ENCODE assay signal across 8 cellular contexts in the genomic region with DNA sequence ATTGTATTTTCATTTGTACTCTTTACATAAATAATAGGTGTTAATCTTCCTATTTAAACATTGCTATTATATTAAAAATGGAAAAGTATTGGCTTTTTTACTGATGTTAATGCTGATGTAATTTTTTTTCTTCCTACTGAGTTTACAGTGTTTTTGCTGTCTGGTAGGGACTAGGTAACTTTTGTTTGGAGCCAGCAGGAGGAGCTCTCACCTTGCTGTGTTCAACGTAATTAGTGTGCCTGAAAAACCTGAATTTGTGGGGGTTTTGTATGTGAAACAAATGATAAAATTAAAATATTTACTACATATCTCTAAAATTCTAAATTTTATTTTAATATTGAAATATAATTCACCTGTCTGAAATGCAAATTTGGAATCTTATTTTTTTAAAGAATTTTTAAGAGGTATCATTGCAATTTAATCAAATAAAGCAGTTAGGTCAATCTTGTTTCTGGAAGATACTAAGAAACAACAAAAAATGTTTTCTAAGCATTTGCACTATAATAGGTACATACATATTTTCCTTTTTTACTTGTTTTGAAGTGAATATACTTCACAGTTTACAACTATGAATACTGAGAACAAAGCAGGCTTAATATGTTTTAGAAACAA. TPM values are rescaled to one million over a fixed set of nuclear protein-coding genes. Genes with fewer than 3 reads are reported as not detected.
DNase-seq lines count a peak whose midpoint lies in the region; ATAC-seq, FAIRE-seq and TF ChIP-seq lines count a peak whose summit lies in the region.

No MANE protein-coding gene starts in this region.

- no peak overlapping the region for H3K23ac ChIP-seq in mesenchymal stem cell (ENCODE audit: low read length in 2 of 2)

- no peak overlapping the region for H3K4ac ChIP-seq in mesenchymal stem cell (ENCODE audit: low read depth in 1 of 2, low read length in 2 of 2)

- CTCF ChIA-PET in activated naive CD4-positive, alpha-beta T cell treated with anti-CD3 and anti-CD28 coated beads, Interleukin-2, amount 10 ng/mL, durations not matched to agents 7 days and 5 days (lab: Charles Lee) = interaction anchor here (1.2 to 2.5 kb wide), 2 partner anchors 794 to 856 kb away, joined by 4 read pairs; no protein-coding TSS in a partner anchor

- no peak overlapping the region for H3K27ac Mint-ChIP-seq in activated naive CD4-positive, alpha-beta T cell treated with anti-CD3 and anti-CD28 coated beads, Interleukin-2, amount 10 ng/mL, durations not matched to agents 7 days and 5 days

- H3K9ac ChIP-seq in mesenchymal stem cell (ENCODE audit: low read length) = no peak overlapping the region

- no peak overlapping the region for H4K91ac ChIP-seq in mesenchymal stem cell (ENCODE audit: low read length)

- no peak overlapping the region for H2AK5ac ChIP-seq in mesenchymal stem cell (ENCODE audit: low read length, severe bottlenecking)

- no peaks in the 10 kb centered on the region for H3K9me3 Mint-ChIP-seq in activated naive CD4-positive, alpha-beta T cell treated with anti-CD3 and anti-CD28 coated beads, Interleukin-2, amount 10 ng/mL, durations not matched to agents 7 days and 5 days

- H3K27ac ChIP-seq in brain microvascular endothelial cell = no peak overlapping the region
- no peak overlapping the region for H3K27ac ChIP-seq in mesenchymal stem cell (ENCODE audit: low read length, poor library complexity, severe bottlenecking)

- H3K14ac ChIP-seq in mesenchymal stem cell (ENCODE audit: low read length in 2 of 2) = no peak overlapping the region

- in situ Hi-C loops in brain microvascular endothelial cell (cut with HindIII; ENCODE audit: low pct_ligation_motif_present, low sequenced_read_pairs) = loop anchor here (25.0 kb wide), 1 partner anchor 799 kb away; no protein-coding TSS in a partner anchor

- no peaks in the 10 kb centered on the region for H3K27me3 Mint-ChIP-seq in activated naive CD4-positive, alpha-beta T cell treated with anti-CD3 and anti-CD28 coated beads, Interleukin-2, amount 10 ng/mL, durations not matched to agents 7 days and 5 days

- H2BK15ac ChIP-seq in mesenchymal stem cell (ENCODE audit: low read depth, poor library complexity, severe bottlenecking) = no peak overlapping the region

- H3K79me1 ChIP-seq in mesenchymal stem cell (replicated peaks; ENCODE audit: low read length, poor library complexity, severe bottlenecking) = no peaks in the 10 kb centered on the region

- H3K9me3 ChIP-seq in mesenchymal stem cell (ENCODE audit: control insufficient read depth, low read length) = no peaks in the 10 kb centered on the region

- no peaks in the 10 kb centered on the region for H3K36me3 ChIP-seq in brain microvascular endothelial cell (replicated peaks)
- H3K36me3 ChIP-seq in mesenchymal stem cell (ENCODE audit: control insufficient read depth in 1 of 2, insufficient read depth in 2 of 2, low read depth in 1 of 2, low read length in 2 of 2) = no peaks in the 10 kb centered on the region

- no peaks in the 10 kb centered on the region for H3K36me3 Mint-ChIP-seq in activated naive CD4-positive, alpha-beta T cell treated with anti-CD3 and anti-CD28 coated beads, Interleukin-2, amount 10 ng/mL, durations not matched to agents 7 days and 5 days

- no peak overlapping the region for H3K4me3 ChIP-seq in brain microvascular endothelial cell (ENCODE audit: low read depth, low read length)
- H3K4me3 ChIP-seq in mesenchymal stem cell (ENCODE audit: insufficient read depth in 1 of 2, low read depth in 1 of 2, low read length in 2 of 2) = no peak overlapping the region

- TF ChIP-seq POLR2A in GM12892 (IDR thresholded peaks at IDR 0.05; ENCODE audit: low read depth, low read length) = no peak

- no peaks in the 10 kb centered on the region for H3K4me1 Mint-ChIP-seq in activated naive CD4-positive, alpha-beta T cell treated with anti-CD3 and anti-CD28 coated beads, Interleukin-2, amount 10 ng/mL, durations not matched to agents 7 days and 5 days

- no peaks in the 10 kb centered on the region for H3K27me3 ChIP-seq in brain microvascular endothelial cell (replicated peaks)
- H3K27me3 ChIP-seq in mesenchymal stem cell (ENCODE audit: control insufficient read depth in 1 of 2, insufficient read depth in 1 of 2, low read length in 2 of 2) = no peaks in the 10 kb centered on the region

- H2AFZ ChIP-seq in mesenchymal stem cell (ENCODE audit: low read depth, low read length) = no peak overlapping the region

- H3K4me2 ChIP-seq in mesenchymal stem cell (ENCODE audit: low read length, poor library complexity, severe bottlenecking) = no peak overlapping the region

- no peak overlapping the region for H2BK5ac ChIP-seq in mesenchymal stem cell (ENCODE audit: low read depth, low read length, poor library complexity, severe bottlenecking)

- no peak overlapping the region for H3K4me3 Mint-ChIP-seq in activated naive CD4-positive, alpha-beta T cell treated with anti-CD3 and anti-CD28 coated beads, Interleukin-2, amount 10 ng/mL, durations not matched to agents 7 days and 5 days

- H3K18ac ChIP-seq in mesenchymal stem cell (ENCODE audit: low read depth in 1 of 2, low read length in 2 of 2) = no peak overlapping the region

- no peak overlapping the region for H4K8ac ChIP-seq in mesenchymal stem cell (ENCODE audit: low read length)

- DNase-seq in activated naive CD4-positive, alpha-beta T cell treated with anti-CD3 and anti-CD28 coated beads, Interleukin-2, amount 10 ng/mL, durations not matched to agents 7 days and 5 days = peak; percentile 21
- DNase-seq in activated naive CD4-positive, alpha-beta T cell treated with Interleukin-2 at 50 U/mL for 16 hours = no peak
- peak; percentile 61 to 85 for DNase-seq in NCI-H524 (lab: John Stamatoyannopoulos, UW)
- peak; percentile 3 for DNase-seq in brain microvascular endothelial cell
- peak; percentile 30 for DNase-seq in mesenchymal stem cell
- DNase-seq in ecto neural progenitor cell (ENCODE audit: low spot score) = no peak
- no peak for DNase-seq in GM12892 (ENCODE audit: insufficient read length)

- no peak overlapping the region for H2BK120ac ChIP-seq in mesenchymal stem cell (ENCODE audit: low read depth, low read length)

- peak; percentile 75 for ATAC-seq in HG03354 (IDR thresholded peaks at IDR 0.05; ENCODE audit: poor library complexity, severe bottlenecking, unreplicated experiment)

- WGBS in mesenchymal stem cell = no CpG with 5 or more reads among the region's 1 CpG

- no peaks in the 10 kb centered on the region for H3K4me1 ChIP-seq in mesenchymal stem cell (ENCODE audit: control insufficient read depth, insufficient read depth, low read depth, low read length)

- FAIRE-seq in GM12892 (lab: Jason Lieb, UNC) = no peak

- TF ChIP-seq CTCF in brain microvascular endothelial cell (IDR thresholded peaks at IDR 0.05; ENCODE audit: low read depth, low read length, missing control alignments) = peak; percentile 80

- H2BK12ac ChIP-seq in mesenchymal stem cell (ENCODE audit: low read length in 2 of 2) = no peak overlapping the region

RNA-seq across cellular contexts. Expression of gene EPHA6, which starts 48.8 kb away (rescaled TPM):
- not detected for polyA plus RNA-seq in mesenchymal stem cell (2013, experiment 1 of 2)
- polyA plus RNA-seq in mesenchymal stem cell (2013, experiment 2 of 2) = not detected
- not detected for polyA plus RNA-seq in GM12892 (2012; ENCODE audit: missing spikeins)

Comparison
In these comparisons a context has a peak if more than half of its experiments do, and no peak if none do; other contexts are left out.
1. DNase-seq: peak in activated naive CD4-positive, alpha-beta T cell treated with anti-CD3 and anti-CD28 coated beads, Interleukin-2, amount 10 ng/mL, durations not matched to agents 7 days and 5 days (single experiment), NCI-H524 (2 of 2), brain microvascular endothelial cell (single experiment) and mesenchymal stem cell (single experiment); none in activated naive CD4-positive, alpha-beta T cell treated with Interleukin-2 at 50 U/mL for 16 hours (single experiment), ecto neural progenitor cell (single experiment) and GM12892 (single experiment).